In genomic region chr1:160641323-160642280, GRCh38 we compare ENCODE assay signal across 15 cellular contexts. TPM values are rescaled to one million over a fixed set of nuclear protein-coding genes. Genes with fewer than 3 reads are reported as not detected.
DNase-seq lines count a peak whose midpoint lies in the region; ATAC-seq and TF ChIP-seq lines count a peak whose summit lies in the region.
"Had no signal": no experiment of that assay in that cellular context is flagged by ENCODE, and none has a peak within 500 bp of the region (broad histone marks: within the 10 kb centered on the region; RNA-seq: fewer than 3 reads in every experiment).

No MANE protein-coding gene starts in this region.

- 100% methylated on average over 1 of the region's 8 CpGs for WGBS in mesendoderm (ENCODE audit: extremely low coverage, insufficient coverage, low lambda C conversion rate)

- H3K27ac ChIP-seq in DND-41 (ENCODE audit: low read length) = peak overlapping the region; percentile 70
- H3K27ac ChIP-seq in mesendoderm (ENCODE audit: low read depth, low read length) = no peak overlapping the region
- H3K27ac ChIP-seq in gastrocnemius medialis = no peak overlapping the region
- H3K27ac ChIP-seq: body of pancreas, neutrophil, thyroid gland had no signal

- H3K56ac ChIP-seq in mesendoderm (ENCODE audit: low read length) = no peak overlapping the region

- H3K18ac ChIP-seq in mesendoderm (ENCODE audit: low read length) = no peak overlapping the region

- no peaks in the 10 kb centered on the region for H4K20me1 ChIP-seq in DND-41 (ENCODE audit: insufficient read depth, low read length)

- TF ChIP-seq POLR2A in gastrocnemius medialis (IDR thresholded peaks at IDR 0.05) = no peak

- peaks cover 64% of the 10 kb centered on the region for H3K4me1 ChIP-seq in DND-41 (ENCODE audit: insufficient read depth, low read length)
- H3K4me1 ChIP-seq in mesendoderm (ENCODE audit: control insufficient read depth, low read depth, low read length) = peaks cover 17% of the 10 kb centered on the region
- no peaks in the 10 kb centered on the region for H3K4me1 ChIP-seq in gastrocnemius medialis
- H3K4me1 ChIP-seq: thyroid gland had no signal

- no peaks in the 10 kb centered on the region for H3K27me3 ChIP-seq in DND-41 (ENCODE audit: insufficient read depth, low read length, poor library complexity)
- no peaks in the 10 kb centered on the region for H3K27me3 ChIP-seq in mesendoderm (ENCODE audit: insufficient read depth, low read length, poor library complexity)
- H3K27me3 ChIP-seq in gastrocnemius medialis = no peaks in the 10 kb centered on the region
- H3K27me3 ChIP-seq: body of pancreas, neutrophil, thyroid gland had no signal

- no peak overlapping the region for H4K8ac ChIP-seq in mesendoderm (ENCODE audit: low read depth, low read length)

- H4K5ac ChIP-seq in mesendoderm (ENCODE audit: low read length) = no peak overlapping the region

- no peak for TF ChIP-seq CTCF in DND-41 (IDR thresholded peaks at IDR 0.05; ENCODE audit: borderline replicate concordance, extremely low read depth, low read length, poor library complexity, severe bottlenecking)
- no peak for TF ChIP-seq CTCF in gastrocnemius medialis (IDR thresholded peaks at IDR 0.05 in 4 of 5, conservative IDR thresholded peaks at IDR 0.05 in 1 of 5)

- H2BK120ac ChIP-seq in mesendoderm (ENCODE audit: low read depth, low read length) = peak overlapping the region; percentile 65

- peak overlapping the region; percentile 79 for H2AK5ac ChIP-seq in mesendoderm (ENCODE audit: low read length)

- H3K4me2 ChIP-seq in DND-41 (ENCODE audit: insufficient read depth, low read length) = peak overlapping the region; percentile 33; the same call in 1 of the 2 replicates
- H3K4me2 ChIP-seq in mesendoderm (ENCODE audit: low read length) = no peak overlapping the region

- H3K4ac ChIP-seq in mesendoderm (ENCODE audit: low read depth, low read length) = peak overlapping the region; percentile 73

- no peak overlapping the region for H3K4me3 ChIP-seq in DND-41 (ENCODE audit: low read depth in 1 of 2, low read length in 2 of 2)
- H3K4me3 ChIP-seq in mesendoderm (ENCODE audit: low read length) = no peak overlapping the region
- H3K4me3 ChIP-seq in gastrocnemius medialis = no peak overlapping the region
- H3K4me3 ChIP-seq: body of pancreas, thyroid gland had no signal

- H3K36me3 ChIP-seq in DND-41 (ENCODE audit: insufficient read depth, low read length) (no peaks in the 10 kb centered on the region), mesendoderm (ENCODE audit: control insufficient read depth, insufficient read depth, low read length) (no peaks in the 10 kb centered on the region), gastrocnemius medialis (no peaks in the 10 kb centered on the region)
- H3K36me3 ChIP-seq: neutrophil, thyroid gland had no signal

- H2BK5ac ChIP-seq in mesendoderm (ENCODE audit: low read length) = no peak overlapping the region

- in situ Hi-C loops in gastrocnemius medialis (cut with MboI; ENCODE audit: low sequenced_read_pairs in 4 of 4) = no loop called here

- H2AFZ ChIP-seq in DND-41 (ENCODE audit: low read depth, low read length) = peak overlapping the region; percentile 46; the same call in 1 of the 2 replicates

- intact Hi-C loops in gastrocnemius medialis (cut with DNase I; ENCODE audit: low total_unique reads) = no loop called here

- DNase-seq in DND-41 = no peak
- peak; percentile 35 for DNase-seq in activated CD4-positive, alpha-beta T cell treated with anti-CD3 and anti-CD28 coated beads, Interleukin-2, amount 50 U/mL, for 1 hour
- no peak for DNase-seq in mesendoderm
- no peak for DNase-seq in NCI-H2029 treated with DMSO at 0.1 percent for 48 hours (lab: John Stamatoyannopoulos, UW)
- no peak for DNase-seq in NCI-H748 (lab: John Stamatoyannopoulos, UW; ENCODE audit: unreplicated experiment)
- DNase-seq in gastrocnemius medialis = no peak
- DNase-seq in T1000 (lab: John Stamatoyannopoulos, UW) = no peak
- DNase-seq: body of pancreas; Calu3; erythroblast; stimulated activated CD4-positive, alpha-beta T cell treated with anti-CD3 and anti-CD28 coated beads, Interleukin-1b, Interleukin-23, amount 100 ng/mL, for 48 hours; thyroid gland had no signal

- H2BK15ac ChIP-seq in mesendoderm (replicated peaks; ENCODE audit: low read depth) = peak overlapping the region; percentile 21

- H3K79me2 ChIP-seq in DND-41 (ENCODE audit: insufficient read depth, low read length) (no peaks in the 10 kb centered on the region), mesendoderm (ENCODE audit: control insufficient read depth, insufficient read depth, low read length) (no peaks in the 10 kb centered on the region)

- ATAC-seq in DND-41 (ENCODE audit: insufficient read depth, low read depth) (peak; percentile 46; the same call in 2 of the 3 replicates), GM21390 (IDR thresholded peaks at IDR 0.05; ENCODE audit: unreplicated experiment) (peak; percentile 30), gastrocnemius medialis (no peak)
- ATAC-seq: body of pancreas had no signal

- H3K23ac ChIP-seq in mesendoderm (ENCODE audit: low read length) = no peak overlapping the region

- H3K9me3 ChIP-seq in DND-41 (ENCODE audit: insufficient read depth, low read length, severe bottlenecking) = no peaks in the 10 kb centered on the region
- H3K9me3 ChIP-seq in gastrocnemius medialis = no peaks in the 10 kb centered on the region
- H3K9me3 ChIP-seq: body of pancreas, neutrophil, thyroid gland had no signal

- no peaks in the 10 kb centered on the region for H3K79me1 ChIP-seq in mesendoderm (ENCODE audit: low read length)

- no peak overlapping the region for H3K9ac ChIP-seq in DND-41 (ENCODE audit: low read depth, low read length)
- H3K9ac ChIP-seq in mesendoderm (ENCODE audit: low read length) = no peak overlapping the region

RNA-seq across cellular contexts. Expression of gene SLAMF1, which starts 5.2 kb away (rescaled TPM):
- 0.10 TPM for polyA plus RNA-seq in mesendoderm (2013, experiment 1 of 2)
- polyA plus RNA-seq in mesendoderm (2013, experiment 2 of 2) = 0.11 TPM
- total RNA-seq in gastrocnemius medialis = not detected
- total RNA-seq: body of pancreas, Calu3, LHCN-M2 had no signal

Comparison
In these comparisons a context has a peak if more than half of its experiments do, and no peak if none do; other contexts are left out.
1. ATAC-seq: peak in DND-41 (single experiment) and GM21390 (single experiment); none in gastrocnemius medialis (0 of 2).